ENCODE assay signal across 12 cellular contexts in the genomic region with DNA sequence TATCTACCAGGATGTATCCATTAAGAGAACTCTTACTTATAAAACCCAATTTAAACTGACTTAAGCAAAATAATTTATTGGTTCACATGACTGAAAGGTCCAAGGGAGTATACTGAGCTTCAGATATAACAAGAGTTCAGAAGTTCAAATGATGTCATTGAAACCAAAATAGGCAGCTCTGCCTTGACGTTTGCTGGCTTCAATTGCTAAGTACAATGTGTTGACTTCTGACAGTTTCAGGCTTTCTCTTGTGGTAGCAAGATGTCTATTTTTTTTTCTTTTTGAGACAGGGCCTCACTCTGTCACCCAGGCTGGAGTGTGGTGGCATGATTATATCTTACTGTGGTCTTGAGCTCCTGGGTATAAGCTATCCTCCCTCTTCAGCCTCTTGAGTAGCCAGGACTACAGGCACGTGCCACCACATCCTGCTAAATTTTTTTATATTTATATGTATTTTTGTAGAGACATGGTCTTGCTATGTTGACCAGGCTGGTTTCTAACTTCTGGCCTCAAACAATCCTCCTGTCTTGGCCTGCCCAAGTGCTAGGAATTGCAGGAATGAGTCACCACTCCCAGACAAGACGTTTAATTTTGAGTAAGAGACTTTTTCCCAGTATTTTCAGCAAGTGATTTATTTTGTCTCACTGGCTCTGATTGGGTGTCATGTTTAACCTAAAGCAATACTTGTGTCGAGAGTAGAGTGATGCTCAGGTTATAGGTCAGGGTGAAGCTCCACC.
DNase-seq lines count a peak whose midpoint lies in the region; ATAC-seq and TF ChIP-seq lines count a peak whose summit lies in the region.
"Had no signal": no experiment of that assay in that cellular context is flagged by ENCODE, and none has a peak within 500 bp of the region (broad histone marks: within the 10 kb centered on the region; RNA-seq: fewer than 3 reads in every experiment).

No MANE protein-coding gene starts in this region.

- H3K23ac ChIP-seq in mesendoderm (ENCODE audit: low read length), result no peak overlapping the region

- dilution Hi-C loops in mammary epithelial cell (cut with HindIII; ENCODE audit: low sequenced_read_pairs), result no loop called here

- H3K4me1 ChIP-seq in mammary epithelial cell (ENCODE audit: insufficient read depth, low read length), result peaks cover 12% of the 10 kb centered on the region
- H3K4me1 ChIP-seq in Caco-2, result no peaks in the 10 kb centered on the region
- H3K4me1 ChIP-seq in mesendoderm (ENCODE audit: control insufficient read depth, low read depth, low read length), result no peaks in the 10 kb centered on the region
- H3K4me1 ChIP-seq in neural progenitor cell, result no peaks in the 10 kb centered on the region
- H3K4me1 ChIP-seq: BLaER1 treated with 17β-estradiol and CSF1 and Interleukin-3, amounts not matched to agents 10 nM and 100 nM had no signal

- H3K18ac ChIP-seq in mesendoderm (ENCODE audit: low read length), result no peak overlapping the region

- H3K4me3 ChIP-seq in mammary epithelial cell (replicated peaks in 1 of 3; ENCODE audit: insufficient read depth in 1 of 3, low read depth in 2 of 3, low read length in 3 of 3) (no peak overlapping the region), Caco-2 (ENCODE audit: low read depth, low read length) (no peak overlapping the region), mesendoderm (ENCODE audit: low read length) (no peak overlapping the region), neural progenitor cell (no peak overlapping the region)
- H3K4me3 ChIP-seq: BLaER1 treated with 17β-estradiol and CSF1 and Interleukin-3, amounts not matched to agents 10 nM and 100 nM had no signal

- intact Hi-C loops in mammary epithelial cell (cut with micrococcal nuclease), result no loop called here
- intact Hi-C loops in Caco-2 (cut with micrococcal nuclease; ENCODE audit: unreplicated experiment), result no loop called here

- no peaks in the 10 kb centered on the region for H3F3A ChIP-seq in neural progenitor cell (ENCODE audit: low read depth)

- H3K79me1 ChIP-seq in mesendoderm (ENCODE audit: low read length), result no peaks in the 10 kb centered on the region

- POLR2A ChIA-PET in Caco-2 (lab: Charles Lee), result no interaction called here

- peak; percentile 98 for ATAC-seq in GM18499 (IDR thresholded peaks at IDR 0.05; ENCODE audit: insufficient read depth, unreplicated experiment)
- peak; percentile 70 for ATAC-seq in GM21423 (IDR thresholded peaks at IDR 0.05; ENCODE audit: unreplicated experiment)
- peak; percentile 64 for ATAC-seq in HG03175 (IDR thresholded peaks at IDR 0.05; ENCODE audit: unreplicated experiment)

- no peak overlapping the region for H2BK120ac ChIP-seq in mesendoderm (ENCODE audit: low read depth, low read length)

- no peak overlapping the region for H2AK5ac ChIP-seq in mesendoderm (ENCODE audit: low read length)

- H3K56ac ChIP-seq in mesendoderm (ENCODE audit: low read length), result no peak overlapping the region

- H3K4ac ChIP-seq in mesendoderm (ENCODE audit: low read depth, low read length), result no peak overlapping the region

- H2AFZ ChIP-seq in mammary epithelial cell (ENCODE audit: low read depth, low read length) (peak overlapping the region; percentile 24), neural progenitor cell (replicated peaks) (no peak overlapping the region)

- H3K27ac ChIP-seq in mammary epithelial cell (ENCODE audit: insufficient read depth, low read depth, low read length), result peak overlapping the region; percentile 24
- H3K27ac ChIP-seq in mesendoderm (ENCODE audit: low read depth, low read length), result no peak overlapping the region
- no peak overlapping the region for H3K27ac ChIP-seq in neural progenitor cell
- H3K27ac ChIP-seq: BLaER1 treated with 17β-estradiol and CSF1 and Interleukin-3, amounts not matched to agents 10 nM and 100 nM had no signal

- DNase-seq in mammary epithelial cell (peak; percentile 82), Caco-2 (no peak), mesendoderm (no peak), NOMO-1 treated with dmso at 0.1 percent for 144 hours (lab: John Stamatoyannopoulos, UW; ENCODE audit: unreplicated experiment) (no peak), neural progenitor cell (ENCODE audit: low spot score) (no peak)
- DNase-seq: activated effector memory CD4-positive, alpha-beta T cell treated with Interleukin-2 at 50 U/mL for 16 hours; NCI-H345 had no signal

- H3K4me3 Mint-ChIP-seq in Caco-2 (ENCODE audit: unreplicated experiment) (no peak overlapping the region), neural progenitor cell (no peak overlapping the region)
- H3K4me3 Mint-ChIP-seq: T-helper 1 cell treated with Interleukin-12 subunit alpha and Interleukin-12 subunit beta and Interleukin-4 antibody, amounts not matched to agents 30 μg/mL and 1 μg/mL, for 36 hours had no signal

- H3K36me3 Mint-ChIP-seq in Caco-2 (ENCODE audit: insufficient read depth, unreplicated experiment), result no peaks in the 10 kb centered on the region
- no peaks in the 10 kb centered on the region for H3K36me3 Mint-ChIP-seq in neural progenitor cell

- no peaks in the 10 kb centered on the region for H3K36me3 ChIP-seq in mammary epithelial cell (ENCODE audit: insufficient read depth, low read length)
- no peaks in the 10 kb centered on the region for H3K36me3 ChIP-seq in Caco-2 (ENCODE audit: control insufficient read depth, insufficient read depth, low read length)
- H3K36me3 ChIP-seq in mesendoderm (ENCODE audit: control insufficient read depth, insufficient read depth, low read length), result no peaks in the 10 kb centered on the region
- H3K36me3 ChIP-seq in neural progenitor cell, result no peaks in the 10 kb centered on the region
- H3K36me3 ChIP-seq: BLaER1 treated with 17β-estradiol and CSF1 and Interleukin-3, amounts not matched to agents 10 nM and 100 nM had no signal

- H4K5ac ChIP-seq in mesendoderm (ENCODE audit: low read length), result no peak overlapping the region

- H3K9me3 Mint-ChIP-seq in Caco-2 (ENCODE audit: unreplicated experiment) (no peaks in the 10 kb centered on the region), neural progenitor cell (peaks cover 3% of the 10 kb centered on the region)
- H3K9me3 Mint-ChIP-seq: T-helper 1 cell treated with Interleukin-12 subunit alpha and Interleukin-12 subunit beta and Interleukin-4 antibody, amounts not matched to agents 30 μg/mL and 1 μg/mL, for 36 hours had no signal

- BruUV-seq in mammary epithelial cell (replicated peaks; lab: Mats Ljungman, UMichigan) (no TSS peak), Caco-2 (replicated peaks; lab: Mats Ljungman, UMichigan) (no TSS peak)

- H3K27ac Mint-ChIP-seq in Caco-2 (ENCODE audit: unreplicated experiment) (no peak overlapping the region), neural progenitor cell (no peak overlapping the region)
- H3K27ac Mint-ChIP-seq: T-helper 1 cell treated with Interleukin-12 subunit alpha and Interleukin-12 subunit beta and Interleukin-4 antibody, amounts not matched to agents 30 μg/mL and 1 μg/mL, for 36 hours had no signal

- H4K20me1 ChIP-seq in mammary epithelial cell (ENCODE audit: insufficient read depth, low read length) (no peaks in the 10 kb centered on the region), neural progenitor cell (ENCODE audit: low read depth) (no peaks in the 10 kb centered on the region)
- H4K20me1 ChIP-seq: BLaER1 treated with 17β-estradiol and CSF1 and Interleukin-3, amounts not matched to agents 10 nM and 100 nM had no signal

- H3K27me3 ChIP-seq in mammary epithelial cell (ENCODE audit: insufficient read depth, low read length) (no peaks in the 10 kb centered on the region), Caco-2 (replicated peaks; ENCODE audit: control insufficient read depth, insufficient read depth, low read length) (no peaks in the 10 kb centered on the region), mesendoderm (ENCODE audit: insufficient read depth, low read length, poor library complexity) (no peaks in the 10 kb centered on the region), neural progenitor cell (no peaks in the 10 kb centered on the region)
- H3K27me3 ChIP-seq: BLaER1 treated with 17β-estradiol and CSF1 and Interleukin-3, amounts not matched to agents 10 nM and 100 nM had no signal

- no peak overlapping the region for H3K9ac ChIP-seq in mammary epithelial cell (ENCODE audit: insufficient read depth, low read length)
- no peak overlapping the region for H3K9ac ChIP-seq in mesendoderm (ENCODE audit: low read length)
- no peak overlapping the region for H3K9ac ChIP-seq in neural progenitor cell
- H3K9ac ChIP-seq: BLaER1 treated with 17β-estradiol and CSF1 and Interleukin-3, amounts not matched to agents 10 nM and 100 nM had no signal

- H2BK5ac ChIP-seq in mesendoderm (ENCODE audit: low read length), result no peak overlapping the region

- H3K9me3 ChIP-seq in mammary epithelial cell (replicated peaks; ENCODE audit: insufficient read depth, low read length) (no peaks in the 10 kb centered on the region), Caco-2 (no peaks in the 10 kb centered on the region), neural progenitor cell (ENCODE audit: low read depth) (no peaks in the 10 kb centered on the region)
- H3K9me3 ChIP-seq: BLaER1 treated with 17β-estradiol and CSF1 and Interleukin-3, amounts not matched to agents 10 nM and 100 nM had no signal

- 14% methylated on average over 4 of the region's 4 CpGs for WGBS in mammary epithelial cell (ENCODE audit: low coverage, missing lambda C conversion rate)
- no CpG with 5 or more reads among the region's 4 CpGs for WGBS in mesendoderm (ENCODE audit: extremely low coverage, insufficient coverage, low lambda C conversion rate)

- CTCF ChIA-PET in mammary epithelial cell (lab: Charles Lee; ENCODE audit: low non-redundant PET), result no interaction called here
- CTCF ChIA-PET in Caco-2 (lab: Charles Lee), result no interaction called here

- TF ChIP-seq CTCF in mammary epithelial cell (conservative IDR thresholded peaks at IDR 0.05 in 1 of 2, IDR thresholded peaks at IDR 0.05 in 1 of 2; ENCODE audit: extremely low read depth in 1 of 2, insufficient read depth in 1 of 2, low read depth in 1 of 2, low read length in 2 of 2), result no peak
- no peak for TF ChIP-seq CTCF in Caco-2 (IDR thresholded peaks at IDR 0.05; ENCODE audit: insufficient read depth in 1 of 2, low read depth in 1 of 2, low read length in 1 of 2, severe bottlenecking in 1 of 2, unreplicated experiment in 1 of 2)
- no peak for TF ChIP-seq CTCF in neural progenitor cell (IDR thresholded peaks at IDR 0.05)

- H3K4me1 Mint-ChIP-seq in Caco-2 (ENCODE audit: low read depth, unreplicated experiment) (no peaks in the 10 kb centered on the region), neural progenitor cell (no peaks in the 10 kb centered on the region)

- H3K4me2 ChIP-seq in mammary epithelial cell (ENCODE audit: insufficient read depth, low read depth, low read length) (peak overlapping the region; percentile 21), mesendoderm (ENCODE audit: low read length) (no peak overlapping the region), neural progenitor cell (no peak overlapping the region)
- H3K4me2 ChIP-seq: BLaER1 treated with 17β-estradiol and CSF1 and Interleukin-3, amounts not matched to agents 10 nM and 100 nM had no signal

- H3K79me2 ChIP-seq in mammary epithelial cell (ENCODE audit: insufficient read depth, low read length) (no peaks in the 10 kb centered on the region), mesendoderm (ENCODE audit: control insufficient read depth, insufficient read depth, low read length) (no peaks in the 10 kb centered on the region), neural progenitor cell (ENCODE audit: low read depth) (no peaks in the 10 kb centered on the region)

- no peak overlapping the region for H4K8ac ChIP-seq in mesendoderm (ENCODE audit: low read depth, low read length)

- H3K27me3 Mint-ChIP-seq in Caco-2 (ENCODE audit: insufficient read depth, unreplicated experiment), result no peaks in the 10 kb centered on the region
- H3K27me3 Mint-ChIP-seq in neural progenitor cell (ENCODE audit: insufficient read depth, low read depth), result peaks cover 3% of the 10 kb centered on the region

- in situ Hi-C loops in mammary epithelial cell (cut with MboI; ENCODE audit: low sequenced_read_pairs in 2 of 2), result no loop called here

- H2BK15ac ChIP-seq in mesendoderm (replicated peaks; ENCODE audit: low read depth), result no peak overlapping the region
